ENCODE assay signal across 10 cellular contexts in the genomic region with DNA sequence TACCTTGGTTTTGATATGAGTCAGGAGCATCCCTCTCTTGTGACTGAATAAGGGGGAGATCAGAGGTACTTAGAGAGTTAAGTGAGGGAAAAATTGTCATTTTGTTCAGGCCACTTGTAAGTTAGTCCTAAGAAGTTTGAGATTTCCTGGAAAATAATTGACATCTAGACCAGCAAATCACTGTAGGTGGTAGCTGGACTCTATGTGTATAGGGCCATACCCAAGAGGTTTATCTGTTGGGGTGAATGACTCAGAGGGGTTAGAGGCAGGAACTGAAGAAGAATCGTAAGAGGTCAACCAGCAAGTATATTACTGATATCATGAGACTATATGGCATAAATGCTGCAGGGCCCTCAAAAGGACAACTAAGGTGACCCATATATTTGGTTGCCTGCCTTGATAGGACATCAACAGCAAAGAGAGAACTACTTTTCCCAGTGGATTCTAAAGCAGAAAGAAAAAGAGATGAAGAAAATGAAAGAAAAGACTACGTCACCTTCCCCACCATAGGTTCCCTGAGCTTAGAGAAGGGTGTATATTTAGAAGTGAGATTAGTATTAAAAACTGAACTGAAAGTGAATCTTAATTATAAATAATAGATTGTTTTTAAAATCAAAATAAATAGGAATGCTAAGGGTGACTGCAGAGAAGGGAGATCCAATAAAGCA. TPM values are rescaled to one million over a fixed set of nuclear protein-coding genes. Genes with fewer than 3 reads are reported as not detected.
DNase-seq lines count a peak whose midpoint lies in the region; ATAC-seq, FAIRE-seq and TF ChIP-seq lines count a peak whose summit lies in the region.
"Had no signal": no experiment of that assay in that cellular context is flagged by ENCODE, and none has a peak within 500 bp of the region (broad histone marks: within the 10 kb centered on the region; RNA-seq: fewer than 3 reads in every experiment).

No MANE protein-coding gene starts in this region.

- ATAC-seq in GM19455 (IDR thresholded peaks at IDR 0.05; ENCODE audit: unreplicated experiment): peak; percentile 79
- ATAC-seq in HG03045 (IDR thresholded peaks at IDR 0.05; ENCODE audit: unreplicated experiment): peak; percentile 83
- ATAC-seq in activated CD8-positive, alpha-beta T cell treated with anti-CD3 and anti-CD28 coated beads for 36 hours: peak; percentile 60

- CTCF ChIA-PET in activated CD8-positive, alpha-beta T cell treated with anti-CD3 and anti-CD28 coated beads for 36 hours (lab: Charles Lee): interaction anchor here (1.7 kb wide), 1 partner anchor 9 kb away, joined by 6 read pairs; a partner anchor contains a TSS

- H3K4me3 ChIP-seq in colonic mucosa (no peak overlapping the region), tibial artery (no peak overlapping the region)
- H3K4me3 ChIP-seq: SJSA1 had no signal

- H3K9me3 Mint-ChIP-seq in activated CD8-positive, alpha-beta T cell treated with anti-CD3 and anti-CD28 coated beads for 36 hours: no peaks in the 10 kb centered on the region

- H3K27me3 ChIP-seq in colonic mucosa: no peaks in the 10 kb centered on the region
- no peaks in the 10 kb centered on the region for H3K27me3 ChIP-seq in tibial artery
- H3K27me3 ChIP-seq: SJSA1 had no signal

- H3K27me3 Mint-ChIP-seq in activated CD8-positive, alpha-beta T cell treated with anti-CD3 and anti-CD28 coated beads for 36 hours: no peaks in the 10 kb centered on the region

- peaks cover 38% of the 10 kb centered on the region for H3K4me1 Mint-ChIP-seq in activated CD8-positive, alpha-beta T cell treated with anti-CD3 and anti-CD28 coated beads for 36 hours (ENCODE audit: low read depth)

- H3K36me3 ChIP-seq in colonic mucosa: no peaks in the 10 kb centered on the region
- no peaks in the 10 kb centered on the region for H3K36me3 ChIP-seq in tibial artery
- H3K36me3 ChIP-seq: SJSA1 had no signal

- peak overlapping the region; percentile 95 for H3K27ac Mint-ChIP-seq in activated CD8-positive, alpha-beta T cell treated with anti-CD3 and anti-CD28 coated beads for 36 hours

- H3K9ac ChIP-seq in colonic mucosa (ENCODE audit: low read depth in 2 of 2, low read length in 2 of 2): no peak overlapping the region

- intact Hi-C loops in activated CD8-positive, alpha-beta T cell treated with anti-CD3 and anti-CD28 coated beads for 36 hours (cut with micrococcal nuclease): no loop called here
- intact Hi-C loops in colonic mucosa (cut with DNase I) (no loop called here), tibial artery (cut with DNase I; ENCODE audit: low total_unique reads) (no loop called here)

- peak overlapping the region; percentile 56 for H3K4me3 Mint-ChIP-seq in activated CD8-positive, alpha-beta T cell treated with anti-CD3 and anti-CD28 coated beads for 36 hours

- DNase-seq in GM12891 (ENCODE audit: insufficient read length, low spot score) (no peak), MV-4-11 (lab: John Stamatoyannopoulos, UW) (no peak), colonic mucosa (no peak), DMS53 treated with DMSO at 0.1 percent for 48 hours (lab: John Stamatoyannopoulos, UW; ENCODE audit: unreplicated experiment) (no peak), tibial artery (no peak)
- peak; percentile 8 for DNase-seq in activated CD8-positive, alpha-beta T cell treated with anti-CD3 and anti-CD28 coated beads for 36 hours
- DNase-seq: activated naive CD4-positive, alpha-beta T cell treated with Interleukin-2 at 50 U/mL for 16 hours had no signal

- H3K9me3 ChIP-seq in colonic mucosa: no peaks in the 10 kb centered on the region
- no peaks in the 10 kb centered on the region for H3K9me3 ChIP-seq in tibial artery
- H3K9me3 ChIP-seq: SJSA1 had no signal

- H3K4me1 ChIP-seq in colonic mucosa: no peaks in the 10 kb centered on the region
- no peaks in the 10 kb centered on the region for H3K4me1 ChIP-seq in tibial artery

- POLR2A ChIA-PET in activated CD8-positive, alpha-beta T cell treated with anti-CD3 and anti-CD28 coated beads for 36 hours (lab: Charles Lee): no interaction called here

- peaks cover 2% of the 10 kb centered on the region for H3K36me3 Mint-ChIP-seq in activated CD8-positive, alpha-beta T cell treated with anti-CD3 and anti-CD28 coated beads for 36 hours (ENCODE audit: low read depth)

- H3K27ac ChIP-seq in colonic mucosa (no peak overlapping the region), tibial artery (no peak overlapping the region)
- H3K27ac ChIP-seq: SJSA1 had no signal

- TF ChIP-seq POLR2A in GM12891 (IDR thresholded peaks at IDR 0.05; ENCODE audit: low read depth, low read length): no peak

- peak; percentile 79 for FAIRE-seq in GM12891 (lab: Jason Lieb, UNC)

- TF ChIP-seq CTCF in activated CD8-positive, alpha-beta T cell treated with anti-CD3 and anti-CD28 coated beads for 36 hours (IDR thresholded peaks at IDR 0.05): no peak
- TF ChIP-seq CTCF in colonic mucosa (IDR thresholded peaks at IDR 0.05) (no peak), tibial artery (IDR thresholded peaks at IDR 0.05) (no peak)

TF ChIP-seq in GM12891, 5 proteins besides CTCF, POLR2A, EP300 and RAD21:
- no peak for TF ChIP-seq PAX5 (IDR thresholded peaks at IDR 0.05; ENCODE audit: insufficient read depth, low read length, severe bottlenecking)
- peak; percentile 19; the same call in 1 of the 2 replicates for TF ChIP-seq SPI1 (IDR thresholded peaks at IDR 0.05; ENCODE audit: low read depth, low read length)

RNA-seq across cellular contexts. Expression of a gene that starts 8.0 kb away (rescaled TPM):
- 17.7 TPM for polyA plus RNA-seq in GM12891 (2012; ENCODE audit: low read depth, missing spikeins)
- total RNA-seq in activated CD8-positive, alpha-beta T cell treated with anti-CD3 and anti-CD28 coated beads for 36 hours: 10 to 100 TPM; 22.8 to 23.2 TPM
- 10 to 100 TPM; 18.8 to 19.0 TPM for total RNA-seq in colonic mucosa

RNA-seq across cellular contexts. Expression of a gene that starts 53.9 kb away (rescaled TPM):
- polyA plus RNA-seq in GM12891 (2012; ENCODE audit: low read depth, missing spikeins): 6.2 TPM
- total RNA-seq in activated CD8-positive, alpha-beta T cell treated with anti-CD3 and anti-CD28 coated beads for 36 hours: 1 to 10 TPM; 6.1 to 9.7 TPM
- 1 to 10 TPM; 6.6 to 8.5 TPM for total RNA-seq in colonic mucosa
